28 cellular contexts compared by ENCODE assay signal in genomic region chr10:96283756-96284155, GRCh38. TPM values are rescaled to one million over a fixed set of nuclear protein-coding genes. Genes with fewer than 3 reads are reported as not detected.
A peak's percentile ranks its signal among the peaks of the same experiment; 100 is the strongest.
DNase-seq lines count a peak whose midpoint lies in the region; ATAC-seq and TF ChIP-seq lines count a peak whose summit lies in the region.
"Had no signal": no experiment of that assay in that cellular context is flagged by ENCODE, and none has a peak within 500 bp of the region (broad histone marks: within the 10 kb centered on the region; RNA-seq: fewer than 3 reads in every experiment).

No MANE protein-coding gene starts in this region.

- no TSS peak for BruUV-seq in Caco-2 (replicated peaks; lab: Mats Ljungman, UMichigan)
- no TSS peak for BruUV-seq in PC-3 (replicated peaks; lab: Mats Ljungman, UMichigan)

- intact Hi-C loops in Caco-2 (cut with micrococcal nuclease; ENCODE audit: unreplicated experiment): no loop called here
- intact Hi-C loops in PC-3 (cut with micrococcal nuclease): no loop called here

- H3K9me3 Mint-ChIP-seq in Caco-2 (ENCODE audit: unreplicated experiment) (peaks cover 10% of the 10 kb centered on the region), nephron (no peaks in the 10 kb centered on the region)
- H3K9me3 Mint-ChIP-seq: HFFc6, IgD-negative memory B cell had no signal

- H3K9me2 ChIP-seq in SU-DHL-6 (replicated peaks; ENCODE audit: insufficient read depth, low read length) (no peaks in the 10 kb centered on the region), PC-3 (replicated peaks; ENCODE audit: low read length) (no peaks in the 10 kb centered on the region)

- no peaks in the 10 kb centered on the region; the same call in 1 of the 2 replicates for H3K79me2 ChIP-seq in SU-DHL-6 (ENCODE audit: insufficient read depth, low read length)
- no peaks in the 10 kb centered on the region for H3K79me2 ChIP-seq in PC-3 (ENCODE audit: low read length)

- H3K4me3 ChIP-seq in Caco-2 (ENCODE audit: low read depth, low read length) (no peak overlapping the region), SU-DHL-6 (ENCODE audit: insufficient read depth, low read length, poor library complexity, severe bottlenecking) (no peak overlapping the region), PC-3 (ENCODE audit: low read length) (no peak overlapping the region)
- H3K4me3 ChIP-seq: BLaER1, GM12878, HAP-1, SK-N-MC had no signal

- H3K4me3 Mint-ChIP-seq in Caco-2 (ENCODE audit: unreplicated experiment) (no peak overlapping the region), nephron (no peak overlapping the region)
- H3K4me3 Mint-ChIP-seq: CD4-positive, CD25-positive, alpha-beta regulatory T cell; HFFc6; IgD-negative memory B cell had no signal

- DNase-seq in Caco-2: peak in 1 of 2 experiments; percentile 43
- peak; percentile 38 for DNase-seq in left kidney (ENCODE audit: low read depth, low spot score)
- no peak for DNase-seq in NCI-H748 (lab: John Stamatoyannopoulos, UW; ENCODE audit: unreplicated experiment)
- no peak for DNase-seq in PC-3
- no peak for DNase-seq in activated CD8-positive, alpha-beta memory T cell treated with anti-CD3 and anti-CD28 coated beads, Interleukin-2, amount 50 U/mL, for 48 hours
- DNase-seq in hepatic stellate cell (ENCODE audit: low spot score): no peak
- DNase-seq: CD4-positive, CD25-positive, alpha-beta regulatory T cell; EL; GDM1; GOT3; HFFc6; NCI-H1048; NCI-H1417; NCI-H1694; NCI-H2029 treated with DMSO at 0.1 percent for 48 hours; NCI-H446 treated with DMSO at 0.1 percent for 48 hours; NCI-H526; SHP77 had no signal

- H3K27me3 Mint-ChIP-seq in Caco-2 (ENCODE audit: insufficient read depth, unreplicated experiment) (no peaks in the 10 kb centered on the region), nephron (ENCODE audit: low read depth) (no peaks in the 10 kb centered on the region)
- H3K27me3 Mint-ChIP-seq: IgD-negative memory B cell had no signal

- no peak for TF ChIP-seq CTCF in Caco-2 (IDR thresholded peaks at IDR 0.05; ENCODE audit: insufficient read depth in 1 of 2, low read depth in 1 of 2, low read length in 1 of 2, severe bottlenecking in 1 of 2, unreplicated experiment in 1 of 2)
- no peak for TF ChIP-seq CTCF in SU-DHL-6 (IDR thresholded peaks at IDR 0.05; ENCODE audit: insufficient read depth, low read length, poor library complexity, severe bottlenecking)
- TF ChIP-seq CTCF in nephron (IDR thresholded peaks at IDR 0.05; ENCODE audit: unreplicated experiment in 3 of 3): no peak
- no peak for TF ChIP-seq CTCF in PC-3 (conservative IDR thresholded peaks at IDR 0.05; ENCODE audit: low read depth, low read length)

- H3K9ac ChIP-seq in SU-DHL-6 (ENCODE audit: low read length) (no peak overlapping the region), PC-3 (ENCODE audit: low read length) (no peak overlapping the region)
- H3K9ac ChIP-seq: BLaER1, KMS-11 had no signal

- H3F3A ChIP-seq in SU-DHL-6 (ENCODE audit: insufficient read depth): peaks cover 47% of the 10 kb centered on the region
- no peaks in the 10 kb centered on the region for H3F3A ChIP-seq in PC-3 (ENCODE audit: low read length, unreplicated experiment)

- no peak overlapping the region for H2AFZ ChIP-seq in SU-DHL-6 (ENCODE audit: low read depth, low read length, severe bottlenecking)
- no peak overlapping the region for H2AFZ ChIP-seq in PC-3 (ENCODE audit: low read length)

- CTCF ChIA-PET in Caco-2 (lab: Charles Lee) (interaction anchor here (1.2 kb wide), 1 partner anchor 54 kb away, joined by 5 read pairs; no protein-coding TSS in a partner anchor), PC-3 (lab: Charles Lee) (no interaction called here)

- H3K36me3 Mint-ChIP-seq in Caco-2 (ENCODE audit: insufficient read depth, unreplicated experiment): peaks cover 8% of the 10 kb centered on the region
- H3K36me3 Mint-ChIP-seq in nephron (ENCODE audit: low read depth): no peaks in the 10 kb centered on the region
- H3K36me3 Mint-ChIP-seq: CD4-positive, CD25-positive, alpha-beta regulatory T cell; IgD-negative memory B cell had no signal

- H3K27ac Mint-ChIP-seq in Caco-2 (ENCODE audit: unreplicated experiment): peak overlapping the region; percentile 71
- peak overlapping the region in 2 of 3 experiments; percentile 56 to 57 for H3K27ac Mint-ChIP-seq in nephron
- H3K27ac Mint-ChIP-seq: HFFc6 had no signal

- no peaks in the 10 kb centered on the region for H4K20me1 ChIP-seq in SU-DHL-6 (ENCODE audit: low read depth, low read length)
- H4K20me1 ChIP-seq in PC-3 (ENCODE audit: low read length): no peaks in the 10 kb centered on the region
- H4K20me1 ChIP-seq: BLaER1 had no signal

- no peak for ATAC-seq in PC-3
- ATAC-seq: GM12878, Panc1 had no signal

- H3K4me1 ChIP-seq in Caco-2 (peaks cover 32% of the 10 kb centered on the region), PC-3 (ENCODE audit: insufficient read depth, low read length) (no peaks in the 10 kb centered on the region)
- H3K4me1 ChIP-seq: HAP-1 had no signal

- POLR2A ChIA-PET in Caco-2 (lab: Charles Lee) (no interaction called here), PC-3 (lab: Charles Lee; ENCODE audit: unreplicated experiment) (no interaction called here)

- H3K4me1 Mint-ChIP-seq in Caco-2 (ENCODE audit: low read depth, unreplicated experiment): peaks cover 32% of the 10 kb centered on the region
- H3K4me1 Mint-ChIP-seq in nephron: peaks cover 16% of the 10 kb centered on the region

- H3K4me2 ChIP-seq in SU-DHL-6 (ENCODE audit: low read depth, low read length, poor library complexity, severe bottlenecking) (peak overlapping the region; percentile 54), PC-3 (ENCODE audit: low read length) (no peak overlapping the region)
- H3K4me2 ChIP-seq: BLaER1, KMS-11 had no signal

- no peaks in the 10 kb centered on the region; the same call in 1 of the 2 replicates for H3K36me3 ChIP-seq in Caco-2 (ENCODE audit: control insufficient read depth, insufficient read depth, low read length)
- no peaks in the 10 kb centered on the region for H3K36me3 ChIP-seq in SU-DHL-6 (ENCODE audit: low read length)
- H3K36me3 ChIP-seq in PC-3 (ENCODE audit: low read depth, low read length): no peaks in the 10 kb centered on the region
- H3K36me3 ChIP-seq: HAP-1 had no signal

- no peaks in the 10 kb centered on the region for H3K27me3 ChIP-seq in Caco-2 (replicated peaks; ENCODE audit: control insufficient read depth, insufficient read depth, low read length)
- no peaks in the 10 kb centered on the region for H3K27me3 ChIP-seq in SU-DHL-6 (ENCODE audit: low read length)
- H3K27me3 ChIP-seq in PC-3 (ENCODE audit: low read length): peaks cover 9% of the 10 kb centered on the region
- H3K27me3 ChIP-seq: BLaER1 had no signal

- H3K27ac ChIP-seq in SU-DHL-6 (ENCODE audit: low read depth, low read length) (no peak overlapping the region; the same call in 1 of the 2 replicates), PC-3 (ENCODE audit: low read length) (no peak overlapping the region)
- H3K27ac ChIP-seq: BLaER1, KMS-11, RWPE1, SK-N-MC had no signal

- H3K9me3 ChIP-seq in Caco-2 (no peaks in the 10 kb centered on the region), SU-DHL-6 (ENCODE audit: insufficient read depth, low read length) (no peaks in the 10 kb centered on the region), PC-3 (ENCODE audit: low read length) (no peaks in the 10 kb centered on the region)
- H3K9me3 ChIP-seq: HAP-1 had no signal

RNA-seq across cellular contexts. Expression of gene BLNK, which starts 12.4 kb away (rescaled TPM):
- 0.30 and 0.36 TPM in 2 replicates for total RNA-seq in Caco-2 (2022)
- total RNA-seq in PC-3 (2014; rRNA removed): not detected in 2 replicates
- total RNA-seq: HFFc6 had no signal

RNA-seq across cellular contexts. Expression of gene DNTT, which starts 20.5 kb away (rescaled TPM):
- not detected in 2 replicates for total RNA-seq in Caco-2 (2022)
- total RNA-seq in PC-3 (2014; rRNA removed): not detected in 2 replicates
- total RNA-seq: CD4-positive, CD25-positive, alpha-beta regulatory T cell; HFFc6 had no signal
